ENCODE assay signal across 8 cellular contexts in the genomic region with DNA sequence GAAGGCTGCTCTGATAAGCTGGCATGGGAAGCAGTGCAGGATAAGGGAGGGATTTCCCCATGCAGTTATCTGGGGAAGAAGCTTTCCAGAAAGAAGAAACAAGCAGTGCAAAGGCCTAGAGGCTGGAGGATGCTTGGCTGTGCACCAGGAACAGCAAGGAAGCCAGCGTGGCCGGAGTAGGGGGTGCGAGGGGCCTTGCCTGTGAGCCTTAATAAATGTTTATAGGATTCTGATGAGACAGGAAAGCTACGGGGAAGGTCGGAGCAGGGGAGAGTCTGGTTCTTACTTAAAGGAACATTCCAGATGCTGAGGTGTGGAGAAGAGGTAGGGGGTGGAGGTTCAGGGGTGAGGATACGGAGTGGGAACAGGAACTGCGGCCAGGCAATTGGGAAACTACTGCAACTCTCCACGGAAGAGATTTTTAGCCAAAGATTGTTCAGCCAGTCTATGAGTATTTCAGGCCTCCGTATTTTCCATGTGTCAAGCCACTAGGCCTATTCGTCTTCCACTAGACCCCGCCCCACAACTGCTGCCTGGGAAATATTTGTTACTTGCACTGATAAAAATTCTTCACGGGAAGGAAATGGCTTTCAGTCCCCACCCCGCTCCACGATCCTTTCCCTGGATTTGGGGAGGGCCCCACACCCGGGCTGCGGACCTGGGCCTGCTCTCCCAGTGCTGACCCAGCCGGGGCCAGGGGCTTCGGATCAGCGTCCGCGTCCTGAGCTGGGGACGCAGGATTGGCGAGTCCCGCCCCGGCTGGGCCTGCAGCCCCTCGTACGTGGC. TPM values are rescaled to one million over a fixed set of nuclear protein-coding genes. Genes with fewer than 3 reads are reported as not detected.
DNase-seq lines count a peak whose midpoint lies in the region; ATAC-seq and TF ChIP-seq lines count a peak whose summit lies in the region.

No MANE protein-coding gene starts in this region.

- DNase-seq in AG10803 (ENCODE audit: low read depth) = peak; percentile 54
- DNase-seq in OCI-M1 (lab: John Stamatoyannopoulos, UW) = peak; percentile 62
- DNase-seq in adipocyte (ENCODE audit: low read depth) = peak; percentile 62
- DNase-seq in left cardiac atrium = peak; percentile 78
- peak; percentile 29 for DNase-seq in pons (ENCODE audit: low spot score)
- DNase-seq in NK-92 (lab: John Stamatoyannopoulos, UW; ENCODE audit: unreplicated experiment) = no peak

- peak overlapping the region; percentile 92 for H3K9ac ChIP-seq in adipocyte (ENCODE audit: low read length)

- no peak for TF ChIP-seq CTCF in AG10803 (conservative IDR thresholded peaks at IDR 0.05; ENCODE audit: low read length)

- H3K4me3 ChIP-seq in AG10803 (ENCODE audit: low read length) = peak overlapping the region; percentile 83
- H3K4me3 ChIP-seq in adipocyte (ENCODE audit: low read length) = peak overlapping the region; percentile 85

- peak; percentile 25 for ATAC-seq in GM18517 (IDR thresholded peaks at IDR 0.05; ENCODE audit: unreplicated experiment)
- peak; percentile 15 for ATAC-seq in HG03095 (IDR thresholded peaks at IDR 0.05; ENCODE audit: unreplicated experiment)
- peak; percentile 72 to 73 for ATAC-seq in left cardiac atrium

- peaks cover 5% of the 10 kb centered on the region for H3K36me3 ChIP-seq in adipocyte (ENCODE audit: control insufficient read depth, insufficient read depth, low read length, severe bottlenecking)

- peaks cover 14% of the 10 kb centered on the region for H3K4me1 ChIP-seq in adipocyte (ENCODE audit: control insufficient read depth, insufficient read depth, low read length)

- no peaks in the 10 kb centered on the region for H3K9me3 ChIP-seq in adipocyte (ENCODE audit: control insufficient read depth, low read length)

- no peaks in the 10 kb centered on the region for H3K27me3 ChIP-seq in adipocyte (replicated peaks; ENCODE audit: control insufficient read depth, insufficient read depth, low read length)

- intact Hi-C loops in left cardiac atrium (cut with DNase I) = no loop called here

RNA-seq across cellular contexts. Expression of a gene that starts 0.5 kb away (rescaled TPM):
- 10 to 100 TPM; 19.3 to 26.8 TPM for total RNA-seq in left cardiac atrium

RNA-seq across cellular contexts. Expression of a gene that starts 32.2 kb away (rescaled TPM):
- not detected for total RNA-seq in left cardiac atrium

RNA-seq across cellular contexts. Expression of a gene that starts 40.0 kb away (rescaled TPM):
- total RNA-seq in left cardiac atrium = 10 to 100 TPM; 41.5 to 46.9 TPM

Comparison
In these comparisons a context has a peak if more than half of its experiments do, and no peak if none do; other contexts are left out.
1. ATAC-seq: peak in every context shown above with its lines; median percentile 72 in left cardiac atrium; 25 in GM18517; 15 in HG03095.